In genomic region chr15:92662797-92663196, GRCh38 we compare ENCODE assay signal across 20 cellular contexts. TPM values are rescaled to one million over a fixed set of nuclear protein-coding genes. Genes with fewer than 3 reads are reported as not detected.
DNase-seq lines count a peak whose midpoint lies in the region; ATAC-seq and TF ChIP-seq lines count a peak whose summit lies in the region.
"Had no signal": no experiment of that assay in that cellular context is flagged by ENCODE, and none has a peak within 500 bp of the region (broad histone marks: within the 10 kb centered on the region; RNA-seq: fewer than 3 reads in every experiment).

No MANE protein-coding gene starts in this region.

- H3K36me3 ChIP-seq in mammary epithelial cell (ENCODE audit: insufficient read depth, low read length): no peaks in the 10 kb centered on the region
- H3K36me3 ChIP-seq: colonic mucosa, Peyer's patch, spleen, stomach, uterus had no signal

- H3K4me1 Mint-ChIP-seq in MCF 10A (ENCODE audit: insufficient read depth, unreplicated experiment): no peaks in the 10 kb centered on the region
- H3K4me1 Mint-ChIP-seq in stimulated activated naive B cell treated with anti-CD40 and anti-IgM and Interleukin-4, amounts not matched to agents 10 μg/mL and 1 μg/mL and 100 μg/mL, for 72 hours: peaks cover 0 to 6% of the 10 kb centered on the region in 2 donors
- H3K4me1 Mint-ChIP-seq: CD4-positive, alpha-beta memory T cell; naive thymus-derived CD8-positive, alpha-beta T cell had no signal

- no peak overlapping the region for H3K9ac ChIP-seq in mammary epithelial cell (ENCODE audit: insufficient read depth, low read length)

- TF ChIP-seq CTCF in MCF 10A (IDR thresholded peaks at IDR 0.05; ENCODE audit: unreplicated experiment) (no peak), mammary epithelial cell (conservative IDR thresholded peaks at IDR 0.05 in 1 of 2, IDR thresholded peaks at IDR 0.05 in 1 of 2; ENCODE audit: extremely low read depth in 1 of 2, insufficient read depth in 1 of 2, low read depth in 1 of 2, low read length in 2 of 2) (no peak), dorsolateral prefrontal cortex (IDR thresholded peaks at IDR 0.05 in 54 of 56, conservative IDR thresholded peaks at IDR 0.05 in 2 of 56; ENCODE audit: low read depth in 1 of 56, partially characterized antibody in 56 of 56) (no peak)

- DNase-seq in MCF 10A (ENCODE audit: unreplicated experiment) (peak; percentile 36), mammary epithelial cell (no peak), dorsolateral prefrontal cortex (no peak), NCI-H446 (lab: John Stamatoyannopoulos, UW) (no peak), NOMO-1 treated with DMSO at 0.1 percent for 48 hours (lab: John Stamatoyannopoulos, UW; ENCODE audit: unreplicated experiment) (no peak)
- no peak for DNase-seq in stimulated activated naive B cell treated with anti-CD40 and anti-IgM and Interleukin-4, amounts not matched to agents 10 μg/mL and 1 μg/mL and 100 μg/mL, for 72 hours
- DNase-seq: CD4-positive, alpha-beta memory T cell; colonic mucosa; HCEC 1CT; naive thymus-derived CD8-positive, alpha-beta T cell; NCI-H2029 treated with DMSO at 0.1 percent for 48 hours; NCI-H748 treated with DMSO at 0.1 percent for 48 hours; Peyer's patch; psoas muscle; spleen; stomach; uterus had no signal

- H3K36me3 Mint-ChIP-seq in MCF 10A (ENCODE audit: insufficient read depth, unreplicated experiment): no peaks in the 10 kb centered on the region
- H3K36me3 Mint-ChIP-seq in stimulated activated naive B cell treated with anti-CD40 and anti-IgM and Interleukin-4, amounts not matched to agents 10 μg/mL and 1 μg/mL and 100 μg/mL, for 72 hours: no peaks in the 10 kb centered on the region
- H3K36me3 Mint-ChIP-seq: CD4-positive, alpha-beta memory T cell; naive thymus-derived CD8-positive, alpha-beta T cell had no signal

- CTCF ChIA-PET in MCF 10A (lab: Yijun Ruan, JAX): no interaction called here
- CTCF ChIA-PET in mammary epithelial cell (lab: Charles Lee; ENCODE audit: low non-redundant PET): no interaction called here

- dilution Hi-C loops in mammary epithelial cell (cut with HindIII; ENCODE audit: low sequenced_read_pairs): no loop called here

- H3K27me3 Mint-ChIP-seq in MCF 10A (ENCODE audit: insufficient read depth, unreplicated experiment): no peaks in the 10 kb centered on the region
- peaks cover 6 to 9% of the 10 kb centered on the region in 2 donors for H3K27me3 Mint-ChIP-seq in stimulated activated naive B cell treated with anti-CD40 and anti-IgM and Interleukin-4, amounts not matched to agents 10 μg/mL and 1 μg/mL and 100 μg/mL, for 72 hours

- H3K4me2 ChIP-seq in mammary epithelial cell (ENCODE audit: insufficient read depth, low read depth, low read length): no peak overlapping the region

- no peaks in the 10 kb centered on the region for H3K9me3 ChIP-seq in mammary epithelial cell (replicated peaks; ENCODE audit: insufficient read depth, low read length)
- H3K9me3 ChIP-seq: colonic mucosa, Peyer's patch, psoas muscle, spleen, stomach, uterus had no signal

- ATAC-seq in HG02623 (IDR thresholded peaks at IDR 0.05; ENCODE audit: unreplicated experiment) (peak; percentile 6), HG03565 (IDR thresholded peaks at IDR 0.05; ENCODE audit: unreplicated experiment) (peak; percentile 15)
- ATAC-seq in stimulated activated naive B cell treated with anti-CD40 and anti-IgM and Interleukin-4, amounts not matched to agents 10 μg/mL and 1 μg/mL and 100 μg/mL, for 72 hours (replicated peaks): peak; percentile 23 to 41
- ATAC-seq: naive thymus-derived CD8-positive, alpha-beta T cell; psoas muscle had no signal

- POLR2A ChIA-PET in MCF 10A (lab: Yijun Ruan, JAX): no interaction called here

- H3K27ac ChIP-seq in mammary epithelial cell (ENCODE audit: insufficient read depth, low read depth, low read length) (no peak overlapping the region), dorsolateral prefrontal cortex (no peak overlapping the region)
- H3K27ac ChIP-seq: colonic mucosa, Peyer's patch, psoas muscle, spleen, uterus had no signal

- no peaks in the 10 kb centered on the region for H4K20me1 ChIP-seq in mammary epithelial cell (ENCODE audit: insufficient read depth, low read length)

- intact Hi-C loops in MCF 10A (cut with micrococcal nuclease): no loop called here
- intact Hi-C loops in mammary epithelial cell (cut with micrococcal nuclease): no loop called here
- intact Hi-C loops in dorsolateral prefrontal cortex (cut with DNase I): no loop called here

- no peak overlapping the region for H3K27ac Mint-ChIP-seq in MCF 10A (ENCODE audit: low read depth, unreplicated experiment)
- H3K27ac Mint-ChIP-seq in stimulated activated naive B cell treated with anti-CD40 and anti-IgM and Interleukin-4, amounts not matched to agents 10 μg/mL and 1 μg/mL and 100 μg/mL, for 72 hours: no peak overlapping the region
- H3K27ac Mint-ChIP-seq: CD4-positive, alpha-beta memory T cell; naive thymus-derived CD8-positive, alpha-beta T cell had no signal

- H2AFZ ChIP-seq in mammary epithelial cell (ENCODE audit: low read depth, low read length): no peak overlapping the region

- BruUV-seq in MCF 10A (replicated peaks; lab: Mats Ljungman, UMichigan) (no TSS peak), mammary epithelial cell (replicated peaks; lab: Mats Ljungman, UMichigan) (no TSS peak)

- H3K4me3 ChIP-seq in mammary epithelial cell (replicated peaks in 1 of 3; ENCODE audit: insufficient read depth in 1 of 3, low read depth in 2 of 3, low read length in 3 of 3) (no peak overlapping the region), dorsolateral prefrontal cortex (no peak overlapping the region)
- H3K4me3 ChIP-seq: colonic mucosa, lung, Peyer's patch, psoas muscle, spleen, stomach, uterus had no signal

- in situ Hi-C loops in mammary epithelial cell (cut with MboI; ENCODE audit: low sequenced_read_pairs in 2 of 2): no loop called here

- no peaks in the 10 kb centered on the region for H3K9me3 Mint-ChIP-seq in MCF 10A (ENCODE audit: unreplicated experiment)
- H3K9me3 Mint-ChIP-seq in stimulated activated naive B cell treated with anti-CD40 and anti-IgM and Interleukin-4, amounts not matched to agents 10 μg/mL and 1 μg/mL and 100 μg/mL, for 72 hours: no peaks in the 10 kb centered on the region
- H3K9me3 Mint-ChIP-seq: naive thymus-derived CD8-positive, alpha-beta T cell had no signal

- no peaks in the 10 kb centered on the region for H3K4me1 ChIP-seq in mammary epithelial cell (ENCODE audit: insufficient read depth, low read length)
- H3K4me1 ChIP-seq: uterus had no signal

- H3K27me3 ChIP-seq in mammary epithelial cell (ENCODE audit: insufficient read depth, low read length) (peaks cover 2% of the 10 kb centered on the region), dorsolateral prefrontal cortex (no peaks in the 10 kb centered on the region)
- H3K27me3 ChIP-seq: colonic mucosa, Peyer's patch, stomach, uterus had no signal

- H3K4me3 Mint-ChIP-seq in MCF 10A (ENCODE audit: unreplicated experiment): no peak overlapping the region
- no peak overlapping the region for H3K4me3 Mint-ChIP-seq in stimulated activated naive B cell treated with anti-CD40 and anti-IgM and Interleukin-4, amounts not matched to agents 10 μg/mL and 1 μg/mL and 100 μg/mL, for 72 hours
- H3K4me3 Mint-ChIP-seq: CD4-positive, alpha-beta memory T cell; naive thymus-derived CD8-positive, alpha-beta T cell had no signal

- no peaks in the 10 kb centered on the region for H3K79me2 ChIP-seq in mammary epithelial cell (ENCODE audit: insufficient read depth, low read length)

- 73% methylated on average over 3 of the region's 3 CpGs for whole genome bisulfite sequencing in mammary epithelial cell (ENCODE audit: low coverage, missing lambda C conversion rate)

RNA-seq across cellular contexts. Expression of gene FAM174B, which starts 7.2 kb away (rescaled TPM):
- total RNA-seq in MCF 10A (2022) (3.5 and 6.5 TPM in 2 replicates), mammary epithelial cell (1 to 10 TPM in 1 of 2 donors, under 1 TPM in 1; 0.87 to 1.7 TPM), dorsolateral prefrontal cortex (10 to 100 TPM; 17.4 to 51.5 (median 33.1) TPM)
- 0.44 TPM for polyA plus RNA-seq in mammary epithelial cell
- not detected for polyA minus RNA-seq in mammary epithelial cell
